8 cellular contexts compared by ENCODE assay signal in genomic region chr9:125407974-125408900, GRCh38.
DNase-seq lines count a peak whose midpoint lies in the region; ATAC-seq and TF ChIP-seq lines count a peak whose summit lies in the region.

No MANE protein-coding gene starts in this region.

- whole genome bisulfite sequencing in prostate gland: 8% methylated on average over 87 of the region's 104 CpGs

- no peaks in the 10 kb centered on the region for H3K36me3 Mint-ChIP-seq in T-cell

- H3K36me3 ChIP-seq in BJ (ENCODE audit: control insufficient read depth, insufficient read depth, low read length): no peaks in the 10 kb centered on the region
- no peaks in the 10 kb centered on the region for H3K36me3 ChIP-seq in MM.1S (replicated peaks; ENCODE audit: insufficient read depth, low read length)
- no peaks in the 10 kb centered on the region for H3K36me3 ChIP-seq in adipocyte (ENCODE audit: control insufficient read depth, insufficient read depth, low read length, severe bottlenecking)
- no peaks in the 10 kb centered on the region for H3K36me3 ChIP-seq in left ventricle myocardium inferior
- H3K36me3 ChIP-seq in prostate gland: no peaks in the 10 kb centered on the region
- H3K36me3 ChIP-seq in upper lobe of right lung: no peaks in the 10 kb centered on the region

- no peaks in the 10 kb centered on the region for H3F3A ChIP-seq in MM.1S (ENCODE audit: insufficient read depth, low read length)

- H3K9me3 Mint-ChIP-seq in T-cell: no peaks in the 10 kb centered on the region

- H3K9ac ChIP-seq in MM.1S (ENCODE audit: low read length) (no peak overlapping the region; the same call in 1 of the 2 replicates), adipocyte (ENCODE audit: low read length) (peak overlapping the region; percentile 78)

- peak overlapping the region; percentile 96 for H3K4me2 ChIP-seq in MM.1S (ENCODE audit: low read depth, low read length)

- H3K9me3 ChIP-seq in MM.1S (replicated peaks; ENCODE audit: insufficient read depth, low read length) (no peaks in the 10 kb centered on the region), adipocyte (ENCODE audit: control insufficient read depth, low read length) (no peaks in the 10 kb centered on the region), left ventricle myocardium inferior (replicated peaks) (no peaks in the 10 kb centered on the region), prostate gland (no peaks in the 10 kb centered on the region), upper lobe of right lung (no peaks in the 10 kb centered on the region)

- no peak overlapping the region for H3K27ac Mint-ChIP-seq in T-cell

- H3K4me3 Mint-ChIP-seq in T-cell: peak overlapping the region; percentile 62 to 87 (median 70)

- peak; percentile 63 for ATAC-seq in GM19438 (IDR thresholded peaks at IDR 0.05; ENCODE audit: low read depth, unreplicated experiment)
- ATAC-seq in T-cell (replicated peaks in 1 of 4): peak; percentile 76 to 90 (median 80)
- ATAC-seq in upper lobe of right lung: peak; percentile 91

- CTCF ChIA-PET in BJ (lab: Yijun Ruan, JAX): interaction anchor here (0.6 to 2.7 kb wide), 40 partner anchors 8 to 1084 kb away, joined by 3 to 18 read pairs (median 3); no protein-coding TSS in a partner anchor
- CTCF ChIA-PET in T-cell (lab: Charles Lee): interaction anchor here (0.5 to 1.1 kb wide), 7 partner anchors 39 to 990 kb away, joined by 3 to 5 read pairs (median 3); no protein-coding TSS in a partner anchor

- no peak for TF ChIP-seq POLR2A in prostate gland (IDR thresholded peaks at IDR 0.05)

- H2AFZ ChIP-seq in MM.1S (ENCODE audit: low read length): peak overlapping the region; percentile 91

- intact Hi-C loops in left ventricle myocardium inferior (cut with micrococcal nuclease) (loop anchor here (5.0 kb wide), 1 partner anchor 224 kb away; no protein-coding TSS in a partner anchor), prostate gland (cut with DNase I) (loop anchor here (2.0 to 10.0 kb wide), 4 partner anchors 223 to 987 kb away; partner anchors contain the start of gene PBX3), upper lobe of right lung (cut with DNase I) (loop anchor here (10.0 kb wide), 2 partner anchors 227 to 827 kb away; no protein-coding TSS in a partner anchor)

- no peaks in the 10 kb centered on the region; the same call in 1 of the 2 replicates for H3K27me3 ChIP-seq in BJ (ENCODE audit: control insufficient read depth, insufficient read depth, low read length)
- H3K27me3 ChIP-seq in MM.1S (replicated peaks; ENCODE audit: insufficient read depth, low read length): peaks cover 5% of the 10 kb centered on the region; the same call in 1 of the 2 replicates
- H3K27me3 ChIP-seq in adipocyte (replicated peaks; ENCODE audit: control insufficient read depth, insufficient read depth, low read length): peaks cover 5% of the 10 kb centered on the region
- H3K27me3 ChIP-seq in left ventricle myocardium inferior (ENCODE audit: low read depth): peaks cover 7% of the 10 kb centered on the region
- no peaks in the 10 kb centered on the region for H3K27me3 ChIP-seq in prostate gland (replicated peaks; ENCODE audit: insufficient read depth)
- H3K27me3 ChIP-seq in upper lobe of right lung: no peaks in the 10 kb centered on the region

- H3K27ac ChIP-seq in MM.1S (ENCODE audit: low read length): no peak overlapping the region
- no peak overlapping the region for H3K27ac ChIP-seq in left ventricle myocardium inferior (replicated peaks)
- H3K27ac ChIP-seq in prostate gland: peak overlapping the region; percentile 38 to 67
- H3K27ac ChIP-seq in upper lobe of right lung: peak overlapping the region; percentile 42

- no peaks in the 10 kb centered on the region for H3K79me2 ChIP-seq in MM.1S (ENCODE audit: low read length)

- H3K9me2 ChIP-seq in MM.1S (replicated peaks; ENCODE audit: insufficient read depth, low read length): no peaks in the 10 kb centered on the region

- peaks cover 35 to 41% of the 10 kb centered on the region in 2 donors for H3K27me3 Mint-ChIP-seq in T-cell

- no peak for DNase-seq in BJ (ENCODE audit: low read depth)
- DNase-seq in MM.1S: peak; percentile 61
- DNase-seq in T-cell: peak; percentile 25 to 78 (median 64)
- peak; percentile 94 for DNase-seq in adipocyte (ENCODE audit: low read depth)
- peak; percentile 81 for DNase-seq in left ventricle myocardium inferior
- peak; percentile 61 for DNase-seq in prostate gland (ENCODE audit: low spot score)
- DNase-seq in upper lobe of right lung: peak; percentile 90

- H4K20me1 ChIP-seq in MM.1S (ENCODE audit: insufficient read depth, low read length): no peaks in the 10 kb centered on the region

- H3K4me1 ChIP-seq in MM.1S (ENCODE audit: low read length): no peaks in the 10 kb centered on the region
- H3K4me1 ChIP-seq in adipocyte (ENCODE audit: control insufficient read depth, insufficient read depth, low read length): peaks cover 3% of the 10 kb centered on the region
- H3K4me1 ChIP-seq in left ventricle myocardium inferior: peaks cover 12% of the 10 kb centered on the region
- H3K4me1 ChIP-seq in prostate gland (replicated peaks): peaks cover 2% of the 10 kb centered on the region
- peaks cover 4% of the 10 kb centered on the region for H3K4me1 ChIP-seq in upper lobe of right lung

- H3K4me3 ChIP-seq in BJ (ENCODE audit: low read depth, low read length) (peak overlapping the region; percentile 70), MM.1S (ENCODE audit: low read length) (peak overlapping the region; percentile 67), adipocyte (ENCODE audit: low read length) (peak overlapping the region; percentile 81), left ventricle myocardium inferior (peak overlapping the region; percentile 80), prostate gland (peak overlapping the region; percentile 49 to 54), upper lobe of right lung (peak overlapping the region; percentile 73)

- peak; percentile 89 for TF ChIP-seq CTCF in BJ (IDR thresholded peaks at IDR 0.05; ENCODE audit: insufficient read depth, low read depth, low read length)
- TF ChIP-seq CTCF in MM.1S (IDR thresholded peaks at IDR 0.05; ENCODE audit: low read length): peak; percentile 77
- peak; percentile 93 for TF ChIP-seq CTCF in left ventricle myocardium inferior (IDR thresholded peaks at IDR 0.05; ENCODE audit: borderline replicate concordance)
- peak; percentile 79 to 89 (median 84) for TF ChIP-seq CTCF in prostate gland (IDR thresholded peaks at IDR 0.05)
- peak; percentile 91 for TF ChIP-seq CTCF in upper lobe of right lung (IDR thresholded peaks at IDR 0.05)

- POLR2A ChIA-PET in BJ (lab: Charles Lee): no interaction called here
- POLR2A ChIA-PET in T-cell (lab: Charles Lee): interaction anchor here in 1 of 2 donors (0.6 kb wide), 1 partner anchor 546 kb away, joined by 5 read pairs; no protein-coding TSS in a partner anchor

- H3K4me1 Mint-ChIP-seq in T-cell: peaks cover 10 to 18% (median 12%) of the 10 kb centered on the region in 3 donors

Comparison
In these comparisons a context has a peak if more than half of its experiments do, and no peak if none do; other contexts are left out.
1. H3K27ac ChIP-seq: peak in prostate gland (2 of 2) and upper lobe of right lung (single experiment); none in MM.1S (single experiment) and left ventricle myocardium inferior (single experiment).
2. Peak in every context shown above with its lines, with median percentiles within 50 percentile points of each other: H3K4me3 ChIP-seq, CTCF ChIP-seq and ATAC-seq.